29 cellular contexts compared by ENCODE assay signal in genomic region chr3:31446411-31446810, GRCh38.
"Had no signal": no experiment of that assay in that cellular context is flagged by ENCODE, and none has a peak within 500 bp of the region (broad histone marks: within the 10 kb centered on the region; RNA-seq: fewer than 3 reads in every experiment).

No MANE protein-coding gene starts in this region.

- H3K9me3 ChIP-seq: SJCRH30, SK-N-SH had no signal

- H3K9me3 Mint-ChIP-seq: central memory CD8-positive, alpha-beta T cell had no signal

- H3K4me3 ChIP-seq: ascending aorta, cardiac muscle cell, SJCRH30 had no signal

- H3K4me3 Mint-ChIP-seq: activated CD4-positive, alpha-beta T cell treated with anti-CD3 and anti-CD28 coated beads for 36 hours; activated CD4-positive, alpha-beta T cell treated with anti-CD3 and anti-CD28 coated beads, Interleukin-2, amount 10 ng/mL, durations not matched to agents 7 days and 5 days; activated CD8-positive, alpha-beta T cell treated with anti-CD3 and anti-CD28 coated beads, Interleukin-2, amount 10 ng/mL, durations not matched to agents 7 days and 5 days; activated naive CD4-positive, alpha-beta T cell treated with anti-CD3 and anti-CD28 coated beads, Interleukin-2, amount 50 U/mL, for 24 hours; activated naive CD8-positive, alpha-beta T cell treated with anti-CD3 and anti-CD28 coated beads, Interleukin-2, amount 10 ng/mL, durations not matched to agents 7 days and 5 days; activated T-cell treated with anti-CD3 and anti-CD28 coated beads, Interleukin-2, amount 50 U/mL, for 24 hours; central memory CD8-positive, alpha-beta T cell; T-helper 1 cell treated with Interleukin-12 subunit alpha and Interleukin-12 subunit beta and Interleukin-4 antibody, amounts not matched to agents 30 μg/mL and 1 μg/mL, for 36 hours; T-helper 2 cell treated with Interferon-gamma antibody and Interleukin-4, amounts not matched to agents 5 μg/mL and 100 μg/mL, for 36 hours had no signal

- ATAC-seq: activated CD4-positive, alpha-beta T cell treated with anti-CD3 and anti-CD28 coated beads for 36 hours; activated CD8-positive, alpha-beta T cell treated with anti-CD3 and anti-CD28 coated beads, Interleukin-2, amount 10 ng/mL, durations not matched to agents 7 days and 5 days had no signal

- DNase-seq: activated CD4-positive, alpha-beta T cell treated with anti-CD3 and anti-CD28 coated beads for 36 hours; activated CD4-positive, alpha-beta T cell treated with anti-CD3 and anti-CD28 coated beads, Interleukin-2, amount 10 ng/mL, durations not matched to agents 7 days and 5 days; activated CD4-positive, alpha-beta T cell treated with anti-CD3 and anti-CD28 coated beads, Interleukin-2, amount 50 U/mL, for 48 hours; activated CD8-positive, alpha-beta T cell treated with anti-CD3 and anti-CD28 coated beads, Interleukin-2, amount 10 ng/mL, durations not matched to agents 7 days and 5 days; activated gamma-delta T cell; activated naive CD4-positive, alpha-beta T cell treated with Interleukin-2 at 50 U/mL for 16 hours; activated naive CD8-positive, alpha-beta T cell treated with anti-CD3 and anti-CD28 coated beads, Interleukin-2, amount 10 ng/mL, durations not matched to agents 7 days and 5 days; activated T-cell treated with anti-CD3 and anti-CD28 coated beads, Interleukin-2, amount 50 U/mL, for 24 hours; amygdala; KG1; NCI-H1092 treated with DMSO at 0.1 percent for 48 hours; NCI-H1417 treated with DMSO at 0.1 percent for 48 hours; NCI-H187 treated with DMSO at 0.1 percent for 48 hours; NCI-H2081; NCI-H2227 treated with DMSO at 0.1 percent for 48 hours; NCI-H446; NCI-H524 treated with DMSO at 0.1 percent for 48 hours; NK-92 treated with Interleukin-12 subunit alpha and Interleukin-12 subunit beta, amount 100 ng/mL, for 24 hours; OCI-M1; Right ventricle myocardium superior; SJCRH30; SK-N-SH had no signal

- H3K9ac ChIP-seq: SK-N-SH had no signal

- H3K27ac Mint-ChIP-seq: activated CD4-positive, alpha-beta T cell treated with anti-CD3 and anti-CD28 coated beads for 36 hours; activated CD4-positive, alpha-beta T cell treated with anti-CD3 and anti-CD28 coated beads, Interleukin-2, amount 10 ng/mL, durations not matched to agents 7 days and 5 days; activated CD8-positive, alpha-beta T cell treated with anti-CD3 and anti-CD28 coated beads, Interleukin-2, amount 10 ng/mL, durations not matched to agents 7 days and 5 days; activated naive CD4-positive, alpha-beta T cell treated with anti-CD3 and anti-CD28 coated beads, Interleukin-2, amount 50 U/mL, for 24 hours; activated naive CD8-positive, alpha-beta T cell treated with anti-CD3 and anti-CD28 coated beads, Interleukin-2, amount 10 ng/mL, durations not matched to agents 7 days and 5 days; activated T-cell treated with anti-CD3 and anti-CD28 coated beads, Interleukin-2, amount 50 U/mL, for 24 hours; activated T-helper 2 cell treated with anti-CD3 and anti-CD28 coated beads, Interferon-gamma antibody, Interleukin-2, Interleukin-4, amounts not matched to agents 10 μg/mL and 5 μg/mL and 100 μg/mL, durations not matched to agents 14 hours and 24 hours and 36 hours; T-helper 1 cell treated with Interleukin-12 subunit alpha and Interleukin-12 subunit beta and Interleukin-4 antibody, amounts not matched to agents 30 μg/mL and 1 μg/mL, for 36 hours; T-helper 2 cell treated with Interferon-gamma antibody and Interleukin-4, amounts not matched to agents 5 μg/mL and 100 μg/mL, for 36 hours had no signal

- H3K36me3 ChIP-seq: ascending aorta, cardiac muscle cell, SJCRH30 had no signal

- H3K27me3 Mint-ChIP-seq: activated CD4-positive, alpha-beta T cell treated with anti-CD3 and anti-CD28 coated beads for 36 hours; activated CD4-positive, alpha-beta T cell treated with anti-CD3 and anti-CD28 coated beads, Interleukin-2, amount 10 ng/mL, durations not matched to agents 7 days and 5 days; activated naive CD4-positive, alpha-beta T cell treated with anti-CD3 and anti-CD28 coated beads, Interleukin-2, amount 50 U/mL, for 24 hours; activated naive CD8-positive, alpha-beta T cell treated with anti-CD3 and anti-CD28 coated beads, Interleukin-2, amount 10 ng/mL, durations not matched to agents 7 days and 5 days; activated T-cell treated with anti-CD3 and anti-CD28 coated beads, Interleukin-2, amount 50 U/mL, for 24 hours; central memory CD8-positive, alpha-beta T cell had no signal

- H3K4me2 ChIP-seq: SK-N-SH had no signal

- H3K27ac ChIP-seq: ascending aorta, cardiac muscle cell, SJCRH30 had no signal

- H3K27me3 ChIP-seq: ascending aorta, cardiac muscle cell, SJCRH30 had no signal

- H3K4me1 ChIP-seq: ascending aorta, SJCRH30 had no signal
